8 cellular contexts compared by ENCODE assay signal in genomic region chr12:113056631-113057488, GRCh38. TPM values are rescaled to one million over a fixed set of nuclear protein-coding genes. Genes with fewer than 3 reads are reported as not detected.
DNase-seq lines count a peak whose midpoint lies in the region; ATAC-seq and TF ChIP-seq lines count a peak whose summit lies in the region.

DTX1 (plus strand) TSS chr12:113056730; CDS start chr12:113058193, 1,463 bp downstream.

- no peaks in the 10 kb centered on the region for H3K36me3 Mint-ChIP-seq in naive thymus-derived CD4-positive, alpha-beta T cell

- CTCF ChIA-PET in naive thymus-derived CD4-positive, alpha-beta T cell (lab: Charles Lee), result no interaction called here

- H3K4me3 Mint-ChIP-seq in naive thymus-derived CD4-positive, alpha-beta T cell, result peak within 1 kb of the TSS in 9 of 10 donors; percentile 36 to 91 (median 87)

- H3K4me1 ChIP-seq in duodenal mucosa (ENCODE audit: control insufficient read depth in 1 of 2, insufficient read depth in 2 of 2, low read length in 2 of 2) (no peaks in the 10 kb centered on the region), thyroid gland (peaks cover 0 to 13% of the 10 kb centered on the region in 2 donors)
- H3K4me1 ChIP-seq in naive thymus-derived CD4-positive, alpha-beta T cell (ENCODE audit: control insufficient read depth in 2 of 2, insufficient read depth in 2 of 2, low read length in 2 of 2), result peaks cover 4 to 48% of the 10 kb centered on the region in 2 donors

- H3K27ac ChIP-seq in duodenal mucosa (ENCODE audit: low read depth, low read length), result no peak within 1 kb of the TSS
- peak within 1 kb of the TSS; percentile 72 for H3K27ac ChIP-seq in naive thymus-derived CD4-positive, alpha-beta T cell (ENCODE audit: low read depth, low read length)
- H3K27ac ChIP-seq in thyroid gland, result peak within 1 kb of the TSS in 2 of 3 donors; percentile 27 to 49

- H3K27ac Mint-ChIP-seq in naive thymus-derived CD4-positive, alpha-beta T cell, result peak within 1 kb of the TSS in 8 of 9 donors; percentile 84 to 90 (median 85)

- no peak within 1 kb of the TSS for H3K9ac ChIP-seq in duodenal mucosa (ENCODE audit: low read depth in 1 of 2, low read length in 2 of 2)

- H3K36me3 ChIP-seq in duodenal mucosa (ENCODE audit: control insufficient read depth in 1 of 2, insufficient read depth in 2 of 2, low read length in 2 of 2) (no peaks in the 10 kb centered on the region), thyroid gland (no peaks in the 10 kb centered on the region)
- no peaks in the 10 kb centered on the region for H3K36me3 ChIP-seq in naive thymus-derived CD4-positive, alpha-beta T cell (ENCODE audit: control insufficient read depth in 2 of 3, insufficient read depth in 3 of 3, low read length in 3 of 3)

- H3K9me3 ChIP-seq in duodenal mucosa (ENCODE audit: control insufficient read depth in 1 of 2, low read length in 2 of 2) (no peaks in the 10 kb centered on the region), thyroid gland (no peaks in the 10 kb centered on the region)
- no peaks in the 10 kb centered on the region for H3K9me3 ChIP-seq in naive thymus-derived CD4-positive, alpha-beta T cell (ENCODE audit: control insufficient read depth in 2 of 3, low read length in 3 of 3)

- WGBS in thyroid gland, 2 donors, result 0 to 4% methylated on average over 6 to 14 of the region's 94 CpGs

- peak within 1 kb of the TSS; percentile 45; the same call in 1 of the 2 replicates for H3K4me3 ChIP-seq in GM08714 (ENCODE audit: low read length)
- peak within 1 kb of the TSS; percentile 30; the same call in 1 of the 2 replicates for H3K4me3 ChIP-seq in WI38 (ENCODE audit: low read depth, low read length)
- H3K4me3 ChIP-seq in duodenal mucosa (ENCODE audit: low read depth in 1 of 2, low read length in 2 of 2), result peak within 1 kb of the TSS; percentile 18 to 55
- H3K4me3 ChIP-seq in naive thymus-derived CD4-positive, alpha-beta T cell (ENCODE audit: low read length), result peak within 1 kb of the TSS; percentile 57
- H3K4me3 ChIP-seq in thyroid gland (replicated peaks in 1 of 3), result peak within 1 kb of the TSS in 2 of 3 donors; percentile 31 to 39

- intact Hi-C loops in naive thymus-derived CD4-positive, alpha-beta T cell (cut with micrococcal nuclease), result loop anchor here (5.0 to 10.0 kb wide), 2 partner anchors 80 to 278 kb away; partner anchors contain the start of genes RASAL1 (in 1 of the 2) and SLC8B1 (in 1 of the 2)
- intact Hi-C loops in thyroid gland (cut with DNase I), result no loop called here

- H3K27me3 Mint-ChIP-seq in naive thymus-derived CD4-positive, alpha-beta T cell, result peaks cover 0 to 28% (median 0%) of the 10 kb centered on the region in 5 donors

- H3K9me3 Mint-ChIP-seq in naive thymus-derived CD4-positive, alpha-beta T cell, result no peaks in the 10 kb centered on the region

- peak in 8 of 9 donors; percentile 16 to 50 (median 40) for DNase-seq in naive thymus-derived CD4-positive, alpha-beta T cell
- peak; percentile 36 to 51 for DNase-seq in thyroid gland
- DNase-seq in SHP77 treated with DMSO at 0.1 percent for 48 hours (lab: John Stamatoyannopoulos, UW), result no peak
- DNase-seq in NCI-H2196 treated with DMSO at 0.1 percent for 48 hours (lab: John Stamatoyannopoulos, UW; ENCODE audit: unreplicated experiment), result no peak

- TF ChIP-seq POLR2A in thyroid gland (IDR thresholded peaks at IDR 0.05), result peak in 1 of 2 donors; percentile 12

- H3K27me3 ChIP-seq in duodenal mucosa (ENCODE audit: control insufficient read depth in 1 of 2, insufficient read depth in 2 of 2, low read length in 2 of 2) (peaks cover 7 to 13% of the 10 kb centered on the region in 2 donors), thyroid gland (no peaks in the 10 kb centered on the region)
- no peaks in the 10 kb centered on the region for H3K27me3 ChIP-seq in naive thymus-derived CD4-positive, alpha-beta T cell (ENCODE audit: control insufficient read depth in 2 of 2, insufficient read depth in 2 of 2, low read length in 2 of 2)

- TF ChIP-seq CTCF in WI38 (IDR thresholded peaks at IDR 0.05; ENCODE audit: low read depth, low read length), result no peak
- no peak for TF ChIP-seq CTCF in thyroid gland (IDR thresholded peaks at IDR 0.05)

- POLR2A ChIA-PET in naive thymus-derived CD4-positive, alpha-beta T cell (lab: Charles Lee), result interaction anchor here (0.5 to 1.6 kb wide), 2 partner anchors 33 to 128 kb away, joined by 3 to 4 read pairs; partner anchors contain the start of gene DDX54

- peak; percentile 75 for ATAC-seq in naive thymus-derived CD4-positive, alpha-beta T cell
- ATAC-seq in GM21717 (IDR thresholded peaks at IDR 0.05; ENCODE audit: unreplicated experiment), result no peak

- H3K4me1 Mint-ChIP-seq in naive thymus-derived CD4-positive, alpha-beta T cell, result peaks cover 0 to 53% (median 37%) of the 10 kb centered on the region in 7 donors

RNA-seq across cellular contexts. Expression of gene DTX1, which starts in this region (rescaled TPM):
- total RNA-seq in naive thymus-derived CD4-positive, alpha-beta T cell, result 10 to 100 TPM in 2 of 5 experiments, 1 to 10 TPM in 2, not detected in 1; 4.2 to 15.8 (median 8.8) TPM
- polyA plus RNA-seq in naive thymus-derived CD4-positive, alpha-beta T cell, result 1 to 10 TPM in 1 of 2 donors, under 1 TPM in 1; 0.80 to 4.2 TPM
- total RNA-seq in thyroid gland, result 10 to 100 TPM; 11.5 to 37.1 (median 20.6) TPM

Comparison
In these comparisons a context has a peak if more than half of its experiments do, and no peak if none do; other contexts are left out.
1. DNase-seq: peak in naive thymus-derived CD4-positive, alpha-beta T cell (8 of 9) and thyroid gland (2 of 2); none in SHP77 treated with DMSO at 0.1 percent for 48 hours (single experiment) and NCI-H2196 treated with DMSO at 0.1 percent for 48 hours (single experiment).
2. Peak in every context shown above with its lines, with median percentiles within 50 percentile points of each other: H3K4me3 ChIP-seq.